10 cellular contexts compared by ENCODE assay signal in genomic region chr6:31940256-31940664, GRCh38. TPM values are rescaled to one million over a fixed set of nuclear protein-coding genes. Genes with fewer than 3 reads are reported as not detected.
DNase-seq lines count a peak whose midpoint lies in the region; ATAC-seq and TF ChIP-seq lines count a peak whose summit lies in the region.
"Had no signal": no experiment of that assay in that cellular context is flagged by ENCODE, and none has a peak within 500 bp of the region (broad histone marks: within the 10 kb centered on the region; RNA-seq: fewer than 3 reads in every experiment).

No MANE protein-coding gene starts in this region.

- peak overlapping the region in 3 of 11 experiments; percentile 1 to 29 (median 2); a peak in 5 of 22 replicates for H3K9ac ChIP-seq in BLaER1 treated with 17β-estradiol and CSF1 and Interleukin-3, amounts not matched to agents 10 nM and 100 nM

- no peaks in the 10 kb centered on the region for H3K36me3 ChIP-seq in BLaER1 treated with 17β-estradiol and CSF1 and Interleukin-3, amounts not matched to agents 10 nM and 100 nM

- no peaks in the 10 kb centered on the region for H3K9me3 ChIP-seq in BLaER1 treated with 17β-estradiol and CSF1 and Interleukin-3, amounts not matched to agents 10 nM and 100 nM (replicated peaks in 1 of 11)

- no peaks in the 10 kb centered on the region for H3K27me3 ChIP-seq in BLaER1 treated with 17β-estradiol and CSF1 and Interleukin-3, amounts not matched to agents 10 nM and 100 nM

- TF ChIP-seq CTCF in fibroblast of villous mesenchyme (IDR thresholded peaks at IDR 0.05; ENCODE audit: insufficient read depth, low read depth, low read length), result no peak

- ATAC-seq in HG02610 (IDR thresholded peaks at IDR 0.05; ENCODE audit: unreplicated experiment), result no peak

- DNase-seq in LHCN-M2 (ENCODE audit: low read depth) (peak; percentile 50), fibroblast of villous mesenchyme (ENCODE audit: low read depth) (peak; percentile 52), SHP77 (lab: John Stamatoyannopoulos, UW) (no peak)
- no peak for DNase-seq in activated T-cell treated with anti-CD3 and anti-CD28 coated beads, Interleukin-2, amount 50 U/mL, for 1 hour
- DNase-seq: activated gamma-delta T cell treated with Interleukin-2 at 50 U/mL for 16 hours, dermis blood vessel endothelial cell, hippocampal formation had no signal

- H3K4me3 ChIP-seq in BLaER1 treated with 17β-estradiol and CSF1 and Interleukin-3, amounts not matched to agents 10 nM and 100 nM, result no peak overlapping the region
- H3K4me3 ChIP-seq in fibroblast of villous mesenchyme (ENCODE audit: low read depth, low read length), result no peak overlapping the region

- H4K20me1 ChIP-seq in BLaER1 treated with 17β-estradiol and CSF1 and Interleukin-3, amounts not matched to agents 10 nM and 100 nM, result no peaks in the 10 kb centered on the region

- H3K4me2 ChIP-seq in BLaER1 treated with 17β-estradiol and CSF1 and Interleukin-3, amounts not matched to agents 10 nM and 100 nM, result peak overlapping the region in 8 of 11 experiments; percentile 31 to 76 (median 61); a peak in 16 of 22 replicates

- no peak overlapping the region; a peak in 1 of 22 replicates for H3K27ac ChIP-seq in BLaER1 treated with 17β-estradiol and CSF1 and Interleukin-3, amounts not matched to agents 10 nM and 100 nM

- H3K4me1 ChIP-seq in BLaER1 treated with 17β-estradiol and CSF1 and Interleukin-3, amounts not matched to agents 10 nM and 100 nM, result peaks cover 4 to 32% (median 22%) of the 10 kb centered on the region in 10 experiments

RNA-seq across cellular contexts. Expression of gene CFB, which starts 5.6 kb away (rescaled TPM):
- 1.1 and 1.4 TPM in 2 replicates for total RNA-seq in LHCN-M2 (2014; rRNA removed)
- polyA plus RNA-seq in LHCN-M2 (2012), result 2.1 TPM
- 3.5 and 12.1 TPM in 2 replicates for total RNA-seq in fibroblast of villous mesenchyme
- total RNA-seq: SK-MEL-5 had no signal

RNA-seq across cellular contexts. Expression of gene C2, which starts 12.7 kb away (rescaled TPM):
- 0.86 and 1.2 TPM in 2 replicates for total RNA-seq in LHCN-M2 (2014; rRNA removed)
- 0.85 TPM for polyA plus RNA-seq in LHCN-M2 (2012)
- total RNA-seq in fibroblast of villous mesenchyme, result 1.3 and 2.3 TPM in 2 replicates
- total RNA-seq: dermis blood vessel endothelial cell had no signal

RNA-seq across cellular contexts. Expression of gene NELFE, which starts 18.5 kb away (rescaled TPM):
- 129 TPM in 2 replicates for total RNA-seq in LHCN-M2 (2014; rRNA removed)
- 139 TPM for polyA plus RNA-seq in LHCN-M2 (2012)
- total RNA-seq in fibroblast of villous mesenchyme, result 106 and 120 TPM in 2 replicates

RNA-seq across cellular contexts. Expression of gene SKIC2, which starts 18.7 kb away (rescaled TPM):
- total RNA-seq in LHCN-M2 (2014; rRNA removed) (40.0 and 44.1 TPM in 2 replicates), fibroblast of villous mesenchyme (52.2 and 58.9 TPM in 2 replicates)
- polyA plus RNA-seq in LHCN-M2 (2012), result 44.1 TPM

RNA-seq across cellular contexts. Expression of gene DXO, which starts 31.7 kb away (rescaled TPM):
- total RNA-seq in LHCN-M2 (2014; rRNA removed) (19.1 and 19.5 TPM in 2 replicates), fibroblast of villous mesenchyme (14.2 and 21.9 TPM in 2 replicates)
- 17.2 TPM for polyA plus RNA-seq in LHCN-M2 (2012)

Comparison
In these comparisons a context has a peak if more than half of its experiments do, and no peak if none do; other contexts are left out.
1. DNase-seq: peak in LHCN-M2 (single experiment) and fibroblast of villous mesenchyme (single experiment); none in activated T-cell treated with anti-CD3 and anti-CD28 coated beads, Interleukin-2, amount 50 U/mL, for 1 hour (single experiment) and SHP77 (0 of 2).